8 cellular contexts compared by ENCODE assay signal in genomic region chr17:75633484-75634375, GRCh38. TPM values are rescaled to one million over a fixed set of nuclear protein-coding genes. Genes with fewer than 3 reads are reported as not detected.
DNase-seq lines count a peak whose midpoint lies in the region; ATAC-seq and TF ChIP-seq lines count a peak whose summit lies in the region.

No MANE protein-coding gene starts in this region.

- BruUV-seq in Panc1 (replicated peaks; lab: Mats Ljungman, UMichigan) = no TSS peak

- POLR2A ChIA-PET in Panc1 (lab: Charles Lee) = interaction anchor here (0.6 to 1.2 kb wide), 2 partner anchors 13 to 146 kb away, joined by 3 to 4 read pairs; no protein-coding TSS in a partner anchor

- TF ChIP-seq EP300 in tibial nerve (IDR thresholded peaks at IDR 0.05) = peak; percentile 23 to 49

- no peak overlapping the region for H4K8ac ChIP-seq in neuronal stem cell (ENCODE audit: low read depth, low read length)

- CTCF ChIA-PET in Panc1 (lab: Charles Lee) = interaction anchor here (0.6 to 5.5 kb wide), 20 partner anchors 9 to 221 kb away, joined by 3 to 86 read pairs (median 4); partner anchors contain the start of genes ITGB4, LLGL2, TMEM94 and WBP2

- peak overlapping the region; percentile 77 for H2BK12ac ChIP-seq in neuronal stem cell (ENCODE audit: low read length)

- no peaks in the 10 kb centered on the region for H3K79me2 ChIP-seq in Karpas-422 (ENCODE audit: low read length)

- no peaks in the 10 kb centered on the region for H3K9me2 ChIP-seq in Karpas-422 (replicated peaks; ENCODE audit: insufficient read depth, low read length)

- H3K27me3 ChIP-seq in Karpas-422 (ENCODE audit: low read length) (no peaks in the 10 kb centered on the region), Panc1 (ENCODE audit: control insufficient read depth, insufficient read depth, low read length) (no peaks in the 10 kb centered on the region), neuronal stem cell (ENCODE audit: control insufficient read depth in 3 of 3, insufficient read depth in 3 of 3, low read depth in 1 of 3, low read length in 3 of 3) (no peaks in the 10 kb centered on the region), tibial nerve (no peaks in the 10 kb centered on the region)

- H4K91ac ChIP-seq in neuronal stem cell (ENCODE audit: low read depth, low read length, poor library complexity) = no peak overlapping the region

- no peak overlapping the region for H2AFZ ChIP-seq in Karpas-422 (ENCODE audit: low read length)
- H2AFZ ChIP-seq in neuronal stem cell (ENCODE audit: low read length) = peak overlapping the region; percentile 30

- H2BK15ac ChIP-seq in neuronal stem cell (ENCODE audit: low read length) = no peak overlapping the region

- H2AK5ac ChIP-seq in neuronal stem cell (ENCODE audit: low read depth, low read length) = peak overlapping the region; percentile 64

- peak; percentile 78 for TF ChIP-seq CTCF in Panc1 (IDR thresholded peaks at IDR 0.05)
- TF ChIP-seq CTCF in tibial nerve (IDR thresholded peaks at IDR 0.05) = peak; percentile 41 to 69 (median 59)

- H3K18ac ChIP-seq in neuronal stem cell (ENCODE audit: low read length) = peak overlapping the region; percentile 95

- no peaks in the 10 kb centered on the region for H3K79me1 ChIP-seq in neuronal stem cell (ENCODE audit: low read depth, low read length)

- no peak overlapping the region for H3K4ac ChIP-seq in neuronal stem cell (ENCODE audit: low read length)

- no peak overlapping the region for H3K9ac ChIP-seq in Karpas-422 (ENCODE audit: low read length)
- peak overlapping the region; percentile 78 for H3K9ac ChIP-seq in neuronal stem cell (ENCODE audit: low read depth, low read length, poor library complexity)

- intact Hi-C loops in Panc1 (cut with micrococcal nuclease; ENCODE audit: unreplicated experiment) = loop anchor here (1.0 kb wide), 1 partner anchor 115 kb away; no protein-coding TSS in a partner anchor

- peak; percentile 38 to 54 for TF ChIP-seq POLR2A in tibial nerve (IDR thresholded peaks at IDR 0.05)

- WGBS in neuronal stem cell (ENCODE audit: extremely low coverage in 2 of 2, insufficient read length in 2 of 2, insufficient replicate concordance in 1 of 2), 2 donors = no CpG with 5 or more reads among the region's 28 CpGs
- 3 to 4% methylated on average over 21 to 22 of the region's 28 CpGs for WGBS in tibial nerve, 2 donors

- in situ Hi-C loops in Panc1 (cut with HindIII; ENCODE audit: low pct_unique_long_range_greater_than_20kb, low sequenced_read_pairs) = no loop called here

- H3K23ac ChIP-seq in neuronal stem cell (ENCODE audit: low read depth, low read length, poor library complexity) = peak overlapping the region; percentile 49

- H3K4me2 ChIP-seq in Karpas-422 (ENCODE audit: low read depth, low read length, poor library complexity, severe bottlenecking) = peak overlapping the region; percentile 23
- peak overlapping the region; percentile 52 for H3K4me2 ChIP-seq in neuronal stem cell (ENCODE audit: insufficient read depth, low read length, poor library complexity, severe bottlenecking)

- DNase-seq in DMS 273 (lab: John Stamatoyannopoulos, UW; ENCODE audit: unreplicated experiment) = peak; percentile 97
- peak; percentile 91 for DNase-seq in Karpas-422
- DNase-seq in Panc1 (ENCODE audit: low read depth, low spot score) = peak; percentile 30
- peak in 3 of 4 experiments; percentile 18 to 36 (median 24) for DNase-seq in activated naive CD4-positive, alpha-beta T cell (lab: John Stamatoyannopoulos, UW)
- DNase-seq in foreskin melanocyte = peak; percentile 79
- DNase-seq in neuronal stem cell (ENCODE audit: low spot score) = peak; percentile 93
- DNase-seq in tibial nerve (ENCODE audit: low spot score in 2 of 2) = peak; percentile 87 to 91

- peak overlapping the region; percentile 61 for H2BK5ac ChIP-seq in neuronal stem cell (ENCODE audit: low read length)

- H3K36me3 ChIP-seq in Karpas-422 (ENCODE audit: insufficient read depth, low read length) (no peaks in the 10 kb centered on the region), Panc1 (ENCODE audit: control insufficient read depth, insufficient read depth, low read length) (no peaks in the 10 kb centered on the region), neuronal stem cell (replicated peaks in 1 of 2; ENCODE audit: control insufficient read depth in 2 of 2, insufficient read depth in 2 of 2, low read length in 2 of 2) (peaks cover 8 to 14% of the 10 kb centered on the region in 2 donors), tibial nerve (peaks cover 0 to 38% (median 0%) of the 10 kb centered on the region in 3 donors)

- peaks cover 21% of the 10 kb centered on the region; the same call in 1 of the 2 replicates for H4K20me1 ChIP-seq in Karpas-422 (ENCODE audit: insufficient read depth, low read depth, low read length)

- peak overlapping the region; percentile 99 for H3K14ac ChIP-seq in neuronal stem cell (ENCODE audit: low read length)

- no peak overlapping the region for H2BK120ac ChIP-seq in neuronal stem cell (ENCODE audit: low read depth, low read length)

- H3K27ac ChIP-seq in Karpas-422 (ENCODE audit: low read length) (no peak overlapping the region), Panc1 (ENCODE audit: low read length) (peak overlapping the region; percentile 65), neuronal stem cell (replicated peaks; ENCODE audit: low read length) (peak overlapping the region; percentile 52), tibial nerve (peak overlapping the region; percentile 60 to 95 (median 88))

- H3K4me3 ChIP-seq in Karpas-422 (ENCODE audit: low read length) = no peak overlapping the region
- no peak overlapping the region for H3K4me3 ChIP-seq in Panc1 (ENCODE audit: low read depth in 2 of 2, low read length in 2 of 2)
- peak overlapping the region in 1 of 2 donors; percentile 65 for H3K4me3 ChIP-seq in neuronal stem cell (ENCODE audit: low read length in 2 of 2)
- peak overlapping the region; percentile 39 to 59 (median 42) for H3K4me3 ChIP-seq in tibial nerve

- peaks cover 18% of the 10 kb centered on the region for H3K4me1 ChIP-seq in Karpas-422 (ENCODE audit: low read length)
- H3K4me1 ChIP-seq in Panc1 (ENCODE audit: control insufficient read depth, insufficient read depth, low read length) = peaks cover 25% of the 10 kb centered on the region
- peaks cover 24 to 25% of the 10 kb centered on the region in 2 donors for H3K4me1 ChIP-seq in neuronal stem cell (ENCODE audit: control insufficient read depth in 2 of 2, insufficient read depth in 1 of 2, low read depth in 1 of 2, low read length in 2 of 2)
- peaks cover 0 to 49% (median 29%) of the 10 kb centered on the region in 4 donors for H3K4me1 ChIP-seq in tibial nerve

- ATAC-seq in Panc1 (peak; percentile 82), GM19328 (IDR thresholded peaks at IDR 0.05; ENCODE audit: unreplicated experiment) (no peak)

- H3K9me3 ChIP-seq in Karpas-422 (ENCODE audit: low read length) (no peaks in the 10 kb centered on the region), Panc1 (ENCODE audit: control insufficient read depth, insufficient read depth, low read depth, low read length) (no peaks in the 10 kb centered on the region), neuronal stem cell (replicated peaks in 1 of 2; ENCODE audit: control insufficient read depth in 2 of 2, insufficient read depth in 1 of 2, low read depth in 1 of 2, low read length in 2 of 2) (no peaks in the 10 kb centered on the region), tibial nerve (no peaks in the 10 kb centered on the region)

RNA-seq across cellular contexts. Expression of gene SMIM5, which starts 0.5 kb away (rescaled TPM):
- not detected in 2 replicates for total RNA-seq in Karpas-422 (2014; rRNA removed; shearing (Covaris generic); ENCODE audit: low replicate concordance)
- 0.10 TPM for total RNA-seq in Panc1 (2021; ENCODE audit: unreplicated experiment)
- polyA plus RNA-seq in Panc1 (2012; ENCODE audit: insufficient read length) = 0.24 TPM
- polyA plus RNA-seq in neuronal stem cell (2013, experiment 1 of 2) = not detected
- polyA plus RNA-seq in neuronal stem cell (2013, experiment 2 of 2) = not detected
- 10 to 100 TPM; 17.3 to 41.1 (median 25.0) TPM for total RNA-seq in tibial nerve

RNA-seq across cellular contexts. Expression of gene RECQL5, which starts 33.2 kb away (rescaled TPM):
- 29.4 and 68.7 TPM in 2 replicates for total RNA-seq in Karpas-422 (2014; rRNA removed; shearing (Covaris generic); ENCODE audit: low replicate concordance)
- 46.1 TPM for total RNA-seq in Panc1 (2021; ENCODE audit: unreplicated experiment)
- polyA plus RNA-seq in Panc1 (2012; ENCODE audit: insufficient read length) = 34.1 TPM
- polyA plus RNA-seq in neuronal stem cell (2013, experiment 1 of 2) = 16.5 TPM
- polyA plus RNA-seq in neuronal stem cell (2013, experiment 2 of 2) = 16.0 TPM
- total RNA-seq in tibial nerve = 10 to 100 TPM; 23.2 to 51.9 (median 34.7) TPM

RNA-seq across cellular contexts. Expression of gene SAP30BP, which starts 33.4 kb away (rescaled TPM):
- total RNA-seq in Karpas-422 (2014; rRNA removed; shearing (Covaris generic); ENCODE audit: low replicate concordance) = 26.5 and 49.2 TPM in 2 replicates
- 138 TPM for total RNA-seq in Panc1 (2021; ENCODE audit: unreplicated experiment)
- polyA plus RNA-seq in Panc1 (2012; ENCODE audit: insufficient read length) = 89.8 TPM
- 54.0 TPM for polyA plus RNA-seq in neuronal stem cell (2013, experiment 1 of 2)
- 51.1 TPM for polyA plus RNA-seq in neuronal stem cell (2013, experiment 2 of 2)
- 100 to 1,000 TPM in 2 of 4 donors, 10 to 100 TPM in 2; 63.9 to 119 (median 95.3) TPM for total RNA-seq in tibial nerve

RNA-seq across cellular contexts. Expression of gene MYO15B, which starts 46.1 kb away (rescaled TPM):
- total RNA-seq in Karpas-422 (2014; rRNA removed; shearing (Covaris generic); ENCODE audit: low replicate concordance) = 3.8 and 8.0 TPM in 2 replicates
- total RNA-seq in Panc1 (2021; ENCODE audit: unreplicated experiment) = 26.5 TPM
- 26.4 TPM for polyA plus RNA-seq in Panc1 (2012; ENCODE audit: insufficient read length)
- polyA plus RNA-seq in neuronal stem cell (2013, experiment 1 of 2) = 8.5 TPM
- polyA plus RNA-seq in neuronal stem cell (2013, experiment 2 of 2) = 8.9 TPM
- 100 to 1,000 TPM; 150 to 327 (median 278) TPM for total RNA-seq in tibial nerve

Comparison
In these comparisons a context has a peak if more than half of its experiments do, and no peak if none do; other contexts are left out.
1. DNase-seq: peak in every context shown above with its lines; median percentile 97 in DMS 273; 93 in neuronal stem cell; 91 in Karpas-422; 89 in tibial nerve; 79 in foreskin melanocyte; 30 in Panc1; 24 in activated naive CD4-positive, alpha-beta T cell.
2. H3K4me3 ChIP-seq: peak in tibial nerve (4 of 4); none in Karpas-422 (single experiment) and Panc1 (0 of 2).
3. RNA of gene SMIM5, which starts 0.5 kb away (total RNA-seq): 17.3 to 41.1 TPM in tibial nerve; 0.10 TPM in Panc1 (single experiment) and not detected in Karpas-422; every median in the first group is over 10 times any median in the second.